In genomic region chr19:33778089-33778791, GRCh38 we compare ENCODE assay signal across 8 cellular contexts. TPM values are rescaled to one million over a fixed set of nuclear protein-coding genes. Genes with fewer than 3 reads are reported as not detected.
A peak's percentile ranks its signal among the peaks of the same experiment; 100 is the strongest.
DNase-seq lines count a peak whose midpoint lies in the region; ATAC-seq and TF ChIP-seq lines count a peak whose summit lies in the region.

No MANE protein-coding gene starts in this region.

- H3K27ac Mint-ChIP-seq in GM23338 = no peak overlapping the region
- H3K27ac Mint-ChIP-seq in activated naive CD4-positive, alpha-beta T cell treated with anti-CD3 and anti-CD28 coated beads, Interleukin-2, amount 10 ng/mL, durations not matched to agents 7 days and 5 days = no peak overlapping the region

- no peaks in the 10 kb centered on the region for H4K20me1 ChIP-seq in GM23338 (replicated peaks; ENCODE audit: insufficient read depth)

- intact Hi-C loops in Right ventricle myocardium inferior (cut with DNase I) (loop anchor here (1.0 to 2.0 kb wide), 3 partner anchors 221 to 367 kb away; no protein-coding TSS in a partner anchor), posterior vena cava (cut with DNase I) (loop anchor here (5.0 to 10.0 kb wide), 4 partner anchors 217 to 533 kb away; no protein-coding TSS in a partner anchor), vagina (cut with DNase I) (loop anchor here (5.0 to 10.0 kb wide), 4 partner anchors 224 to 543 kb away; no protein-coding TSS in a partner anchor)

- H3K4me3 ChIP-seq in GM23338 (peak overlapping the region; percentile 46), vagina (peak overlapping the region in 1 of 2 donors; percentile 9)

- ATAC-seq in GM23338 (peak; percentile 85), SK-N-SH treated with all-trans-retinoic acid at 6 μM for 48 hours (peak; percentile 91), Right ventricle myocardium inferior (peak; percentile 90)

- H3K27me3 Mint-ChIP-seq in GM23338 (ENCODE audit: insufficient read depth, low read depth, poor library complexity) = peaks cover 20% of the 10 kb centered on the region
- peaks cover 31% of the 10 kb centered on the region for H3K27me3 Mint-ChIP-seq in activated naive CD4-positive, alpha-beta T cell treated with anti-CD3 and anti-CD28 coated beads, Interleukin-2, amount 10 ng/mL, durations not matched to agents 7 days and 5 days

- no peaks in the 10 kb centered on the region for H3K9me2 ChIP-seq in GM23338 (ENCODE audit: insufficient read depth)

- H3K9me3 ChIP-seq in vagina = no peaks in the 10 kb centered on the region

- H3K36me3 Mint-ChIP-seq in GM23338 (ENCODE audit: low read depth) = no peaks in the 10 kb centered on the region; the same call in 2 of the 3 replicates
- H3K36me3 Mint-ChIP-seq in activated naive CD4-positive, alpha-beta T cell treated with anti-CD3 and anti-CD28 coated beads, Interleukin-2, amount 10 ng/mL, durations not matched to agents 7 days and 5 days = no peaks in the 10 kb centered on the region

- peaks cover 13% of the 10 kb centered on the region for H3K4me1 Mint-ChIP-seq in GM23338
- peaks cover 3% of the 10 kb centered on the region for H3K4me1 Mint-ChIP-seq in activated naive CD4-positive, alpha-beta T cell treated with anti-CD3 and anti-CD28 coated beads, Interleukin-2, amount 10 ng/mL, durations not matched to agents 7 days and 5 days

- DNase-seq in DMS79 treated with DMSO at 0.1 percent for 48 hours (lab: John Stamatoyannopoulos, UW) (peak; percentile 69), GM23338 (ENCODE audit: low spot score) (peak; percentile 84), M059J (ENCODE audit: low read depth) (peak; percentile 56), Right ventricle myocardium inferior (ENCODE audit: missing footprints) (peak; percentile 94), posterior vena cava (ENCODE audit: low spot score) (peak; percentile 96), vagina (ENCODE audit: extremely low spot score in 2 of 2) (no peak)
- peak; percentile 87 for DNase-seq in activated naive CD4-positive, alpha-beta T cell treated with anti-CD3 and anti-CD28 coated beads, Interleukin-2, amount 10 ng/mL, durations not matched to agents 7 days and 5 days

- H3K4me2 ChIP-seq in GM23338 = peak overlapping the region; percentile 79

- H3K36me3 ChIP-seq in GM23338 (ENCODE audit: insufficient read depth) (no peaks in the 10 kb centered on the region), vagina (no peaks in the 10 kb centered on the region)

- H2AFZ ChIP-seq in GM23338 = peak overlapping the region; percentile 86; the same call in 1 of the 2 replicates

- no peaks in the 10 kb centered on the region for H3K79me2 ChIP-seq in GM23338 (replicated peaks; ENCODE audit: insufficient read depth)

- TF ChIP-seq POLR2A in vagina (IDR thresholded peaks at IDR 0.05) = no peak

- CTCF ChIA-PET in activated naive CD4-positive, alpha-beta T cell treated with anti-CD3 and anti-CD28 coated beads, Interleukin-2, amount 10 ng/mL, durations not matched to agents 7 days and 5 days (lab: Charles Lee) = interaction anchor here (0.5 to 4.3 kb wide), 43 partner anchors 8 to 542 kb away, joined by 3 to 47 read pairs (median 4); partner anchors contain the start of gene PEPD

- H3K4me1 ChIP-seq in GM23338 (ENCODE audit: insufficient read depth) (peaks cover 4% of the 10 kb centered on the region; the same call in 1 of the 2 replicates), vagina (peaks cover 4% of the 10 kb centered on the region)

- H3K27ac ChIP-seq in GM23338 (ENCODE audit: low read depth) = no peak overlapping the region
- H3K27ac ChIP-seq in vagina = no peak overlapping the region

- H3K9me3 Mint-ChIP-seq in GM23338 = peaks cover 4% of the 10 kb centered on the region; the same call in 2 of the 3 replicates
- no peaks in the 10 kb centered on the region for H3K9me3 Mint-ChIP-seq in activated naive CD4-positive, alpha-beta T cell treated with anti-CD3 and anti-CD28 coated beads, Interleukin-2, amount 10 ng/mL, durations not matched to agents 7 days and 5 days

- H3K27me3 ChIP-seq in GM23338 (ENCODE audit: insufficient read depth) = peaks cover 5% of the 10 kb centered on the region; the same call in 1 of the 2 replicates
- H3K27me3 ChIP-seq in vagina = no peaks in the 10 kb centered on the region

- TF ChIP-seq CTCF in GM23338 (conservative IDR thresholded peaks at IDR 0.05; ENCODE audit: low read depth in 2 of 2) = peak; percentile 87 to 100
- peak; percentile 100 for TF ChIP-seq CTCF in vagina (IDR thresholded peaks at IDR 0.05)

- H3F3A ChIP-seq in GM23338 (replicated peaks; ENCODE audit: low read depth) = no peaks in the 10 kb centered on the region

- peak overlapping the region; percentile 57 for H3K4me3 Mint-ChIP-seq in GM23338
- no peak overlapping the region for H3K4me3 Mint-ChIP-seq in activated naive CD4-positive, alpha-beta T cell treated with anti-CD3 and anti-CD28 coated beads, Interleukin-2, amount 10 ng/mL, durations not matched to agents 7 days and 5 days

TF ChIP-seq in GM23338, 12 proteins besides CTCF, POLR2A, EP300 and RAD21:
- TF ChIP-seq POLR2AphosphoS5 (IDR thresholded peaks at IDR 0.05; ENCODE audit: low read depth) (no peak), EZH2phosphoT487 (IDR thresholded peaks at IDR 0.05; ENCODE audit: unreplicated experiment) (no peak), ZNF114 (CRISPR knock-in tag; IDR thresholded peaks at IDR 0.05) (no peak), CREB1 (CRISPR knock-in tag; IDR thresholded peaks at IDR 0.05; ENCODE audit: low read depth) (peak; percentile 45)
TF ChIP-seq in GM23338: peak in this region for 1.

TF ChIP-seq in SK-N-SH treated with all-trans-retinoic acid at 6 μM for 48 hours, 23 proteins besides CTCF, POLR2A, EP300 and RAD21:
- TF ChIP-seq ESRRG (CRISPR knock-in tag; IDR thresholded peaks at IDR 0.05) (no peak), ARNTL (CRISPR knock-in tag; IDR thresholded peaks at IDR 0.05; ENCODE audit: borderline replicate concordance, low read depth) (no peak), ZFP3 (CRISPR knock-in tag; IDR thresholded peaks at IDR 0.05) (no peak), ISL1 (CRISPR knock-in tag; IDR thresholded peaks at IDR 0.05) (no peak), BACH2 (CRISPR knock-in tag; IDR thresholded peaks at IDR 0.05; ENCODE audit: borderline replicate concordance) (no peak), OSR1 (CRISPR knock-in tag; IDR thresholded peaks at IDR 0.05) (no peak), ZC3H10 (CRISPR knock-in tag; IDR thresholded peaks at IDR 0.05) (no peak), CSRNP3 (CRISPR knock-in tag; IDR thresholded peaks at IDR 0.05) (no peak), GLIS3 (CRISPR knock-in tag; IDR thresholded peaks at IDR 0.05) (no peak), SNAI2 (CRISPR knock-in tag; IDR thresholded peaks at IDR 0.05) (no peak), PPARA (CRISPR knock-in tag; IDR thresholded peaks at IDR 0.05; ENCODE audit: borderline replicate concordance) (no peak)

RNA-seq across cellular contexts. Expression of gene KCTD15, which starts 18.4 kb away (rescaled TPM):
- total RNA-seq in GM23338 (2014; rRNA removed; shearing (Covaris generic)) = 46.9 and 60.1 TPM in 2 replicates
- polyA plus RNA-seq in GM23338 (2016; fragmentation: Nextera tagmentation; extraction: Ambion mirVana) = 5.1 and 5.8 TPM in 2 replicates
- total RNA-seq in M059J (2014; rRNA removed; shearing (Covaris generic)) = 26.6 and 29.0 TPM in 2 replicates
- 10.1 TPM for total RNA-seq in Right ventricle myocardium inferior
- 10 to 100 TPM; 56.3 to 62.9 TPM for total RNA-seq in posterior vena cava
- 65.6 TPM for total RNA-seq in vagina

Comparison
In these comparisons a context has a peak if more than half of its experiments do, and no peak if none do; other contexts are left out.
1. DNase-seq: peak in DMS79 treated with DMSO at 0.1 percent for 48 hours (single experiment), GM23338 (single experiment), M059J (single experiment), activated naive CD4-positive, alpha-beta T cell treated with anti-CD3 and anti-CD28 coated beads, Interleukin-2, amount 10 ng/mL, durations not matched to agents 7 days and 5 days (single experiment), Right ventricle myocardium inferior (single experiment) and posterior vena cava (single experiment); none in vagina (0 of 2).
2. Peak in every context shown above with its lines, with median percentiles within 50 percentile points of each other: ATAC-seq.